ENCODE assay signal across 12 cellular contexts in genomic region chr17:51057534-51057933, GRCh38.
DNase-seq lines count a peak whose midpoint lies in the region; ATAC-seq and TF ChIP-seq lines count a peak whose summit lies in the region.
"Had no signal": no experiment of that assay in that cellular context is flagged by ENCODE, and none has a peak within 500 bp of the region (broad histone marks: within the 10 kb centered on the region; RNA-seq: fewer than 3 reads in every experiment).

No MANE protein-coding gene starts in this region.

- WGBS in IMR-90 (ENCODE audit: extremely low coverage in 2 of 2, insufficient read length in 1 of 2), 2 experiments, result no CpG with 5 or more reads among the region's 3 CpGs
- 47% methylated on average over 3 of the region's 3 CpGs for WGBS in liver
- 27 to 47% (median 36%) methylated on average over 3 of the region's 3 CpGs for WGBS in stomach, 5 donors

- no peak overlapping the region for H4K91ac ChIP-seq in IMR-90 (ENCODE audit: insufficient read depth, low read depth, low read length)

- POLR2A ChIA-PET in IMR-90 (lab: Charles Lee; ENCODE audit: unreplicated experiment), result no interaction called here
- POLR2A ChIA-PET in MCF 10A (lab: Yijun Ruan, JAX), result interaction anchor here (1.1 to 2.9 kb wide), 5 partner anchors 10 to 96 kb away, joined by 3 to 16 read pairs (median 6); partner anchors contain the start of gene NME1

- H3K4me2 ChIP-seq in IMR-90 (ENCODE audit: low read depth, low read length), result peak overlapping the region; percentile 52; the same call in 1 of the 2 replicates

- H2BK5ac ChIP-seq in IMR-90 (ENCODE audit: low read depth, low read length, poor library complexity, severe bottlenecking), result peak overlapping the region; percentile 69

- DNase-seq in IMR-90, result no peak
- no peak for DNase-seq in MCF 10A (ENCODE audit: unreplicated experiment)
- no peak for DNase-seq in stomach
- DNase-seq in putamen (ENCODE audit: low spot score), result no peak
- no peak for DNase-seq in NCI-H1105 treated with DMSO at 0.1 percent for 48 hours (lab: John Stamatoyannopoulos, UW)
- DNase-seq in activated CD8-positive, alpha-beta memory T cell treated with anti-CD3 and anti-CD28 coated beads, Interleukin-2, amount 50 U/mL, for 4 hours, result no peak
- no peak for DNase-seq in NCI-H1930 (lab: John Stamatoyannopoulos, UW)
- DNase-seq: activated CD4-positive, alpha-beta memory T cell treated with anti-CD3 and anti-CD28 coated beads for 36 hours; activated naive CD8-positive, alpha-beta T cell treated with anti-CD3 and anti-CD28 coated beads for 36 hours; CD4-positive, alpha-beta memory T cell had no signal

- peaks cover 16% of the 10 kb centered on the region for H3K4me1 Mint-ChIP-seq in MCF 10A (ENCODE audit: insufficient read depth, unreplicated experiment)

- no peak overlapping the region for H4K5ac ChIP-seq in IMR-90 (ENCODE audit: low read depth, low read length)

- H3K9me1 ChIP-seq in IMR-90 (ENCODE audit: insufficient read depth, low read length), result peaks cover 2% of the 10 kb centered on the region

- H3K36me3 Mint-ChIP-seq in MCF 10A (ENCODE audit: insufficient read depth, unreplicated experiment), result peaks cover 16% of the 10 kb centered on the region
- H3K36me3 Mint-ChIP-seq: activated CD4-positive, alpha-beta memory T cell treated with anti-CD3 and anti-CD28 coated beads for 36 hours; activated naive CD8-positive, alpha-beta T cell treated with anti-CD3 and anti-CD28 coated beads for 36 hours had no signal

- no peak overlapping the region; the same call in 2 of the 3 replicates for H2BK15ac ChIP-seq in IMR-90 (ENCODE audit: low read depth, low read length)

- H3K9me3 Mint-ChIP-seq in MCF 10A (ENCODE audit: unreplicated experiment), result no peaks in the 10 kb centered on the region
- H3K9me3 Mint-ChIP-seq: activated CD4-positive, alpha-beta memory T cell treated with anti-CD3 and anti-CD28 coated beads for 36 hours; activated naive CD8-positive, alpha-beta T cell treated with anti-CD3 and anti-CD28 coated beads for 36 hours; CD4-positive, alpha-beta memory T cell had no signal

- H2BK120ac ChIP-seq in IMR-90 (ENCODE audit: low read depth, low read length), result no peak overlapping the region

- H3K9me3 ChIP-seq in IMR-90 (ENCODE audit: control insufficient read depth, insufficient read depth, low read length) (no peaks in the 10 kb centered on the region), liver (ENCODE audit: control insufficient read depth in 4 of 4, low read length in 3 of 4) (no peaks in the 10 kb centered on the region), stomach (no peaks in the 10 kb centered on the region)
- H3K9me3 ChIP-seq: testis had no signal

- peak overlapping the region; percentile 20 for H3K23ac ChIP-seq in IMR-90 (ENCODE audit: low read depth, low read length)

- H2AFZ ChIP-seq in IMR-90 (replicated peaks; ENCODE audit: low read length, poor library complexity), result no peak overlapping the region

- no TSS peak for BruUV-seq in IMR-90 (replicated peaks; lab: Mats Ljungman, UMichigan)
- no TSS peak for BruUV-seq in MCF 10A (replicated peaks; lab: Mats Ljungman, UMichigan)

- H2AK9ac ChIP-seq in IMR-90 (replicated peaks; ENCODE audit: low read depth, low read length, poor library complexity), result no peak overlapping the region

- TF ChIP-seq EP300 in stomach (IDR thresholded peaks at IDR 0.05), result no peak

- H3K4me1 ChIP-seq in IMR-90 (ENCODE audit: control insufficient read depth, insufficient read depth, low read length) (peaks cover 10% of the 10 kb centered on the region), liver (ENCODE audit: control insufficient read depth in 4 of 4, insufficient read depth in 4 of 4, low read length in 3 of 4) (peaks cover 0 to 30% (median 16%) of the 10 kb centered on the region in 4 donors), stomach (peaks cover 11 to 55% (median 31%) of the 10 kb centered on the region in 4 donors)

- TF ChIP-seq POLR2A in IMR-90 (IDR thresholded peaks at IDR 0.05; ENCODE audit: low read depth, low read length) (no peak), stomach (IDR thresholded peaks at IDR 0.05) (no peak)

- TF ChIP-seq RAD21 in IMR-90 (IDR thresholded peaks at IDR 0.05; ENCODE audit: low read length) (no peak), liver (IDR thresholded peaks at IDR 0.05) (no peak)

- H3K27ac Mint-ChIP-seq in MCF 10A (ENCODE audit: low read depth, unreplicated experiment), result peak overlapping the region; percentile 21
- H3K27ac Mint-ChIP-seq: activated CD4-positive, alpha-beta memory T cell treated with anti-CD3 and anti-CD28 coated beads for 36 hours; activated naive CD8-positive, alpha-beta T cell treated with anti-CD3 and anti-CD28 coated beads for 36 hours had no signal

- no peak for ATAC-seq in IMR-90 (ENCODE audit: low read depth)

- no peaks in the 10 kb centered on the region for H3K36me3 ChIP-seq in IMR-90 (ENCODE audit: control insufficient read depth, insufficient read depth, low read length)
- no peaks in the 10 kb centered on the region for H3K36me3 ChIP-seq in liver (ENCODE audit: control insufficient read depth in 4 of 4, insufficient read depth in 3 of 4, low read depth in 1 of 4, low read length in 3 of 4)
- peaks cover 0 to 5% (median 0%) of the 10 kb centered on the region in 4 donors for H3K36me3 ChIP-seq in stomach

- H4K20me1 ChIP-seq in IMR-90 (ENCODE audit: insufficient read depth, low read length), result peaks cover 10% of the 10 kb centered on the region

- H2AK5ac ChIP-seq in IMR-90 (ENCODE audit: low read depth, low read length), result peak overlapping the region; percentile 56; the same call in 1 of the 2 replicates

- intact Hi-C loops in IMR-90 (cut with micrococcal nuclease), result loop anchor here (2.0 kb wide), 2 partner anchors 63 to 95 kb away; partner anchors contain the start of genes NME1 and SPAG9
- intact Hi-C loops in MCF 10A (cut with micrococcal nuclease), result loop anchor here (2.0 kb wide), 1 partner anchor 95 kb away; the partner anchor contains the start of gene NME1
- intact Hi-C loops in stomach (cut with DNase I; ENCODE audit: low total_unique reads), result no loop called here

- H4K8ac ChIP-seq in IMR-90 (ENCODE audit: low read depth in 2 of 2, low read length in 2 of 2), result peak overlapping the region in 1 of 2 experiments; percentile 1; a peak in 1 of 4 replicates

- dilution Hi-C loops in IMR-90 (cut with HindIII; ENCODE audit: low sequenced_read_pairs, unreplicated experiment), result no loop called here

- H3K9ac ChIP-seq in IMR-90 (ENCODE audit: low read depth, low read length), result no peak overlapping the region
- peak overlapping the region in 1 of 2 donors; percentile 43 for H3K9ac ChIP-seq in liver (ENCODE audit: low read depth in 1 of 2, low read length in 2 of 2)

- H3K27me3 ChIP-seq in IMR-90 (ENCODE audit: control insufficient read depth, insufficient read depth, low read length), result no peaks in the 10 kb centered on the region
- H3K27me3 ChIP-seq in liver (ENCODE audit: control insufficient read depth in 4 of 4, insufficient read depth in 4 of 4, low read length in 3 of 4), result no peaks in the 10 kb centered on the region
- no peaks in the 10 kb centered on the region for H3K27me3 ChIP-seq in stomach
- H3K27me3 ChIP-seq: testis had no signal

- peak overlapping the region; percentile 14; the same call in 1 of the 2 replicates for H3K18ac ChIP-seq in IMR-90 (ENCODE audit: low read depth, low read length)

- no peak overlapping the region for H3K4me3 Mint-ChIP-seq in MCF 10A (ENCODE audit: unreplicated experiment)
- H3K4me3 Mint-ChIP-seq: activated CD4-positive, alpha-beta memory T cell treated with anti-CD3 and anti-CD28 coated beads for 36 hours; activated naive CD8-positive, alpha-beta T cell treated with anti-CD3 and anti-CD28 coated beads for 36 hours; CD4-positive, alpha-beta memory T cell had no signal

- CTCF ChIA-PET in IMR-90 (lab: Yijun Ruan, JAX) (interaction anchor here (0.8 to 2.1 kb wide), 5 partner anchors 9 to 65 kb away, joined by 3 to 8 read pairs (median 5); no protein-coding TSS in a partner anchor), MCF 10A (lab: Yijun Ruan, JAX) (interaction anchor here (0.6 to 7.2 kb wide), 18 partner anchors 8 to 417 kb away, joined by 3 to 52 read pairs (median 6); partner anchors contain the start of gene NME1)

- H3K27ac ChIP-seq in IMR-90 (ENCODE audit: insufficient read depth, low read length) (no peak overlapping the region), liver (ENCODE audit: low read depth in 1 of 2, low read length in 2 of 2) (peak overlapping the region; percentile 69 to 72), stomach (peak overlapping the region in 4 of 5 donors; percentile 58 to 74 (median 71))

- H3K14ac ChIP-seq in IMR-90 (replicated peaks; ENCODE audit: low read depth, low read length), result no peak overlapping the region; the same call in 1 of the 2 replicates

- no peak for TF ChIP-seq CTCF in IMR-90 (conservative IDR thresholded peaks at IDR 0.05; ENCODE audit: low read depth, low read length)
- no peak for TF ChIP-seq CTCF in MCF 10A (IDR thresholded peaks at IDR 0.05; ENCODE audit: unreplicated experiment)
- no peak for TF ChIP-seq CTCF in liver (IDR thresholded peaks at IDR 0.05; ENCODE audit: low read depth, low read length, missing input control)
- TF ChIP-seq CTCF in stomach (IDR thresholded peaks at IDR 0.05), result no peak

- in situ Hi-C loops in IMR-90 (cut with MboI; ENCODE audit: low sequenced_read_pairs), result no loop called here

- H3K27me3 Mint-ChIP-seq in MCF 10A (ENCODE audit: insufficient read depth, unreplicated experiment), result no peaks in the 10 kb centered on the region
- H3K27me3 Mint-ChIP-seq: activated CD4-positive, alpha-beta memory T cell treated with anti-CD3 and anti-CD28 coated beads for 36 hours; activated naive CD8-positive, alpha-beta T cell treated with anti-CD3 and anti-CD28 coated beads for 36 hours; CD4-positive, alpha-beta memory T cell had no signal

- no peak overlapping the region for H3K56ac ChIP-seq in IMR-90 (ENCODE audit: extremely low read depth, insufficient read depth, low read length)

- H3K79me1 ChIP-seq in IMR-90 (ENCODE audit: low read depth in 1 of 2, low read length in 2 of 2), result peaks cover 14 to 54% of the 10 kb centered on the region in 2 experiments

- H3K4ac ChIP-seq in IMR-90 (ENCODE audit: low read depth, low read length), result no peak overlapping the region

- H3K4me3 ChIP-seq in IMR-90 (ENCODE audit: insufficient read depth, low read depth, low read length), result no peak overlapping the region
- no peak overlapping the region for H3K4me3 ChIP-seq in liver (ENCODE audit: low read depth in 1 of 3, low read length in 3 of 3)
- H3K4me3 ChIP-seq in stomach, result no peak overlapping the region
- H3K4me3 ChIP-seq: testis had no signal

- H2BK20ac ChIP-seq in IMR-90 (ENCODE audit: low read depth, low read length), result 0 out of 2 replicates have a peak overlapping the region, but pooled peaks have one; percentile 50

TF ChIP-seq in IMR-90, 13 proteins besides CTCF, POLR2A, EP300 and RAD21 (continues in another document):
- TF ChIP-seq FOS (IDR thresholded peaks at IDR 0.05; ENCODE audit: low read depth, low read length) (no peak), CHD1 (IDR thresholded peaks at IDR 0.05; ENCODE audit: low read depth, low read length) (no peak), BHLHE40 (IDR thresholded peaks at IDR 0.05; ENCODE audit: low read depth, low read length) (no peak)

TF ChIP-seq in liver, 16 proteins besides CTCF, POLR2A, EP300 and RAD21 (continues in another document):
- TF ChIP-seq SP1 (IDR thresholded peaks at IDR 0.05), result no peak
- TF ChIP-seq MAX (IDR thresholded peaks at IDR 0.05), result no peak
